In the genomic region with DNA sequence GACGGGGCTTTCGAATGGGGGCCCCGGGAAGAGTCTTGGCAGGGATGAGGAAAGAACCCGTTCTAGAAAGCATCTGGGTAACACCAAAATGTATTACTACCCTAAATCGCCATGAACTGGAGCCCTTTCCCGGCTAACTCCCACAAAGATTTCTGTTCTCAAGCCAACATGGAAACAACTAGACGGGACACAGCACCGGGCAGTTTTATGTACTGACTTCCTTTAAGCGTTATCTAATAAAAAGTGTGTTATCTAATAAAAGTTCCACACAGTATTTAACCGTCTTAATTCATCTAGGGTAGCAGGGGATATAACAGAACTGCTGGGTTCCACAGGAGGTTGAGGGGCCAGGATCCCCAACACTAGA, we compare ENCODE assay signal across 8 cellular contexts. TPM values are rescaled to one million over a fixed set of nuclear protein-coding genes. Genes with fewer than 3 reads are reported as not detected.
A peak's percentile ranks its signal among the peaks of the same experiment; 100 is the strongest.
DNase-seq lines count a peak whose midpoint lies in the region; ATAC-seq and TF ChIP-seq lines count a peak whose summit lies in the region.

No MANE protein-coding gene starts in this region.

- no peak for TF ChIP-seq CTCF in CD8-positive, alpha-beta T cell (IDR thresholded peaks at IDR 0.05)
- no peak for TF ChIP-seq CTCF in SU-DHL-6 (IDR thresholded peaks at IDR 0.05; ENCODE audit: insufficient read depth, low read length, poor library complexity, severe bottlenecking)
- no peak for TF ChIP-seq CTCF in fibroblast of lung (conservative IDR thresholded peaks at IDR 0.05 in 1 of 2, IDR thresholded peaks at IDR 0.05 in 1 of 2; ENCODE audit: low read depth in 1 of 2, low read length in 2 of 2)
- no peak for TF ChIP-seq CTCF in ovary (IDR thresholded peaks at IDR 0.05)
- no peak for TF ChIP-seq CTCF in GM10266 (IDR thresholded peaks at IDR 0.05; ENCODE audit: control insufficient read depth, insufficient read depth, low read depth, missing control alignments)

- intact Hi-C loops in CD8-positive, alpha-beta T cell (cut with DNase I, micrococcal nuclease) = loop anchor here (5.0 to 10.0 kb wide), 2 partner anchors 103 to 105 kb away; partner anchors contain the start of gene KLHDC8B (in 2 of the 2)
- intact Hi-C loops in ovary (cut with DNase I) = loop anchor here (5.0 to 10.0 kb wide), 2 partner anchors 103 to 105 kb away; partner anchors contain the start of gene KLHDC8B (in 4 of the 4)

- peak overlapping the region; percentile 89 for H3K27ac Mint-ChIP-seq in CD8-positive, alpha-beta T cell

- peaks cover 12% of the 10 kb centered on the region; the same call in 1 of the 2 replicates for H3F3A ChIP-seq in SU-DHL-6 (ENCODE audit: insufficient read depth)

- H3K27ac ChIP-seq in CD8-positive, alpha-beta T cell (ENCODE audit: low read depth, low read length) = peak overlapping the region; percentile 54
- peak overlapping the region; percentile 10; the same call in 1 of the 2 replicates for H3K27ac ChIP-seq in SU-DHL-6 (ENCODE audit: low read depth, low read length)
- peak overlapping the region; percentile 75 for H3K27ac ChIP-seq in fibroblast of lung (ENCODE audit: insufficient read depth, low read length)
- peak overlapping the region; percentile 84 to 97 for H3K27ac ChIP-seq in ovary

- CTCF ChIA-PET in CD8-positive, alpha-beta T cell (lab: Charles Lee) = no interaction called here

- H3K27me3 Mint-ChIP-seq in CD8-positive, alpha-beta T cell (ENCODE audit: low read depth) = no peaks in the 10 kb centered on the region

- H4K20me1 ChIP-seq in SU-DHL-6 (ENCODE audit: low read depth, low read length) = no peaks in the 10 kb centered on the region
- no peaks in the 10 kb centered on the region for H4K20me1 ChIP-seq in fibroblast of lung (ENCODE audit: control insufficient read depth, extremely low read depth, insufficient read depth, low read length)

- H3K4me1 Mint-ChIP-seq in CD8-positive, alpha-beta T cell (ENCODE audit: low read depth) = peaks cover 21% of the 10 kb centered on the region

- H3K9me3 Mint-ChIP-seq in CD8-positive, alpha-beta T cell = no peaks in the 10 kb centered on the region

- peak; percentile 7 for TF ChIP-seq POLR2A in ovary (IDR thresholded peaks at IDR 0.05)

- no peaks in the 10 kb centered on the region for H3K9me3 ChIP-seq in CD8-positive, alpha-beta T cell (ENCODE audit: low read length)
- H3K9me3 ChIP-seq in SU-DHL-6 (ENCODE audit: insufficient read depth, low read length) (no peaks in the 10 kb centered on the region), fibroblast of lung (ENCODE audit: control insufficient read depth, insufficient read depth, low read depth, low read length) (no peaks in the 10 kb centered on the region), ovary (no peaks in the 10 kb centered on the region)

- peaks cover 11% of the 10 kb centered on the region for H3K4me1 ChIP-seq in CD8-positive, alpha-beta T cell (ENCODE audit: insufficient read depth, low read length)
- H3K4me1 ChIP-seq in fibroblast of lung (ENCODE audit: control insufficient read depth, extremely low read depth, insufficient read depth, low read length) = peaks cover 12% of the 10 kb centered on the region
- H3K4me1 ChIP-seq in ovary (ENCODE audit: insufficient read depth) = peaks cover 14% of the 10 kb centered on the region

- 1 to 2% (median 2%) methylated on average over 10 of the region's 10 CpGs for WGBS in ovary, 3 donors

- H3K36me3 ChIP-seq in CD8-positive, alpha-beta T cell (ENCODE audit: insufficient read depth, low read length) = no peaks in the 10 kb centered on the region
- H3K36me3 ChIP-seq in SU-DHL-6 (ENCODE audit: low read length) = no peaks in the 10 kb centered on the region
- H3K36me3 ChIP-seq in fibroblast of lung (ENCODE audit: control insufficient read depth, insufficient read depth, low read length) = peaks cover 8% of the 10 kb centered on the region
- H3K36me3 ChIP-seq in ovary = no peaks in the 10 kb centered on the region

- no peaks in the 10 kb centered on the region for H3K79me2 ChIP-seq in SU-DHL-6 (ENCODE audit: insufficient read depth, low read length)
- no peaks in the 10 kb centered on the region for H3K79me2 ChIP-seq in fibroblast of lung (ENCODE audit: control insufficient read depth, insufficient read depth, low read length)

- H2AFZ ChIP-seq in SU-DHL-6 (ENCODE audit: low read depth, low read length, severe bottlenecking) (peak overlapping the region; percentile 28), fibroblast of lung (ENCODE audit: low read length) (peak overlapping the region; percentile 37)

- no peaks in the 10 kb centered on the region for H3K9me2 ChIP-seq in SU-DHL-6 (replicated peaks; ENCODE audit: insufficient read depth, low read length)

- H3K36me3 Mint-ChIP-seq in CD8-positive, alpha-beta T cell = peaks cover 37% of the 10 kb centered on the region

- no peak for TF ChIP-seq EP300 in ovary (IDR thresholded peaks at IDR 0.05)

- peak overlapping the region; percentile 88 for H3K4me3 Mint-ChIP-seq in CD8-positive, alpha-beta T cell

- H3K27me3 ChIP-seq in CD8-positive, alpha-beta T cell (ENCODE audit: insufficient read depth, low read length) = no peaks in the 10 kb centered on the region
- H3K27me3 ChIP-seq in SU-DHL-6 (ENCODE audit: low read length) (no peaks in the 10 kb centered on the region), fibroblast of lung (ENCODE audit: control insufficient read depth, insufficient read depth, low read length) (no peaks in the 10 kb centered on the region), ovary (no peaks in the 10 kb centered on the region)

- POLR2A ChIA-PET in CD8-positive, alpha-beta T cell (lab: Charles Lee) = interaction anchor here (0.5 to 0.6 kb wide), 2 partner anchors 170 to 182 kb away, joined by 3 to 4 read pairs; no protein-coding TSS in a partner anchor

- H3K9ac ChIP-seq in SU-DHL-6 (ENCODE audit: low read length) = peak overlapping the region; percentile 27; the same call in 1 of the 2 replicates
- peak overlapping the region; percentile 35 for H3K9ac ChIP-seq in fibroblast of lung (ENCODE audit: insufficient read depth, low read length)

- H3K4me3 ChIP-seq in CD8-positive, alpha-beta T cell (ENCODE audit: low read depth, low read length) = peak overlapping the region; percentile 45
- no peak overlapping the region for H3K4me3 ChIP-seq in SU-DHL-6 (ENCODE audit: insufficient read depth, low read length, poor library complexity, severe bottlenecking)
- H3K4me3 ChIP-seq in fibroblast of lung (replicated peaks in 1 of 4; ENCODE audit: control extremely low read depth in 1 of 4, insufficient read depth in 1 of 4, low read depth in 3 of 4, low read length in 4 of 4) = peak overlapping the region; percentile 5 to 57 (median 29)
- H3K4me3 ChIP-seq in ovary = peak overlapping the region; percentile 42

- peak; percentile 13 for ATAC-seq in CD8-positive, alpha-beta T cell

- H3K4me2 ChIP-seq in SU-DHL-6 (ENCODE audit: low read depth, low read length, poor library complexity, severe bottlenecking) = peak overlapping the region; percentile 38
- H3K4me2 ChIP-seq in fibroblast of lung (ENCODE audit: extremely low read depth, insufficient read depth, low read length) = peak overlapping the region; percentile 53

- peak in 1 of 7 experiments; percentile 5 for DNase-seq in CD8-positive, alpha-beta T cell
- peak in 1 of 2 donors; percentile 21 for DNase-seq in fibroblast of lung (ENCODE audit: low read depth in 2 of 2)
- DNase-seq in ovary = no peak
- no peak for DNase-seq in hippocampal formation (lab: John Stamatoyannopoulos, UW)
- DNase-seq in NCI-H1048 (lab: John Stamatoyannopoulos, UW) = no peak
- DNase-seq in superior temporal gyrus (ENCODE audit: extremely low spot score) = no peak
- no peak for DNase-seq in GM10266 (ENCODE audit: extremely low spot score)

RNA-seq across cellular contexts. Expression of gene C3orf62, which starts 0.3 kb away (rescaled TPM):
- total RNA-seq in CD8-positive, alpha-beta T cell = 1 to 10 TPM; 7.1 to 7.3 TPM
- total RNA-seq in fibroblast of lung = 1.5 TPM in 2 replicates
- polyA plus RNA-seq in fibroblast of lung = 1.2 and 1.3 TPM in 2 replicates
- 2.0 and 2.2 TPM in 2 replicates for polyA plus RNA-seq in fibroblast of lung (2012)
- polyA minus RNA-seq in fibroblast of lung (ENCODE audit: low replicate concordance) = 0.71 and 4.9 TPM in 2 replicates
- total RNA-seq in ovary = 10 to 100 TPM in 1 of 7 donors, 1 to 10 TPM in 6; 1.3 to 11.1 (median 6.6) TPM
- polyA plus RNA-seq in ovary = 1 to 10 TPM; 5.0 to 7.9 TPM

Comparison
In these comparisons a context has a peak if more than half of its experiments do, and no peak if none do; other contexts are left out.
1. H3K27ac ChIP-seq: peak in every context shown above with its lines; median percentile 90 in ovary; 75 in fibroblast of lung; 54 in CD8-positive, alpha-beta T cell; 10 in SU-DHL-6.